Comparison of ENCODE assay signal across 8 cellular contexts in genomic region chr1:11934295-11935039, GRCh38. TPM values are rescaled to one million over a fixed set of nuclear protein-coding genes. Genes with fewer than 3 reads are reported as not detected.
A peak's percentile ranks its signal among the peaks of the same experiment; 100 is the strongest.
DNase-seq lines count a peak whose midpoint lies in the region; ATAC-seq, FAIRE-seq and TF ChIP-seq lines count a peak whose summit lies in the region.

PLOD1 (plus strand) TSS chr1:11934717; CDS start chr1:11934780, 63 bp downstream.

- H3K4me1 ChIP-seq in breast epithelium (peaks cover 4% of the 10 kb centered on the region in 2 donors), small intestine (ENCODE audit: control insufficient read depth in 2 of 2, insufficient read depth in 1 of 2, low read depth in 1 of 2, low read length in 1 of 2) (peaks cover 2 to 13% of the 10 kb centered on the region in 2 donors)

- H3K27me3 ChIP-seq in WERI-Rb-1 (ENCODE audit: insufficient read depth, low read depth, severe bottlenecking) (no peaks in the 10 kb centered on the region), breast epithelium (no peaks in the 10 kb centered on the region), small intestine (ENCODE audit: control insufficient read depth in 2 of 2, insufficient read depth in 2 of 2, low read length in 2 of 2) (no peaks in the 10 kb centered on the region)

- H3K36me3 ChIP-seq in WERI-Rb-1 (peaks cover 7% of the 10 kb centered on the region; the same call in 1 of the 2 replicates), breast epithelium (no peaks in the 10 kb centered on the region), small intestine (ENCODE audit: control insufficient read depth in 2 of 2, insufficient read depth in 2 of 2, low read length in 2 of 2) (no peaks in the 10 kb centered on the region)

- no peak for TF ChIP-seq POLR2A in breast epithelium (IDR thresholded peaks at IDR 0.05)

- TF ChIP-seq CTCF in 22Rv1 (IDR thresholded peaks at IDR 0.05), result no peak
- TF ChIP-seq CTCF in WERI-Rb-1 (IDR thresholded peaks at IDR 0.05; ENCODE audit: low read depth, low read length), result no peak
- TF ChIP-seq CTCF in breast epithelium (IDR thresholded peaks at IDR 0.05), result no peak

- intact Hi-C loops in breast epithelium (cut with DNase I; ENCODE audit: low total_unique reads), result no loop called here

- ATAC-seq in GM18517 (IDR thresholded peaks at IDR 0.05; ENCODE audit: unreplicated experiment) (peak; percentile 79), HG03039 (IDR thresholded peaks at IDR 0.05; ENCODE audit: unreplicated experiment) (peak; percentile 67)

- peak within 1 kb of the TSS; percentile 57 for H3K4me3 ChIP-seq in WERI-Rb-1 (ENCODE audit: low read depth, low read length)
- peak within 1 kb of the TSS; percentile 55 to 74 (median 74) for H3K4me3 ChIP-seq in breast epithelium
- peak within 1 kb of the TSS; percentile 60 to 69 for H3K4me3 ChIP-seq in small intestine (ENCODE audit: low read depth in 1 of 2, low read length in 2 of 2)

- WGBS in small intestine, 3 donors, result 0 to 1% (median 1%) methylated on average over 42 to 54 of the region's 54 CpGs

- peak; percentile 73 for DNase-seq in NCI-H2196 (lab: John Stamatoyannopoulos, UW; ENCODE audit: unreplicated experiment)
- DNase-seq in WERI-Rb-1, result peak; percentile 93
- DNase-seq in breast epithelium (ENCODE audit: low spot score in 2 of 2), result peak; percentile 76 to 78
- peak; percentile 86 for DNase-seq in iPS-NIHi7 (ENCODE audit: extremely low spot score)
- peak; percentile 83 for DNase-seq in small intestine

- H3K27ac ChIP-seq in 22Rv1 (peak within 1 kb of the TSS; percentile 64), WERI-Rb-1 (peak within 1 kb of the TSS; percentile 82), breast epithelium (peak within 1 kb of the TSS; percentile 83), small intestine (ENCODE audit: low read depth in 1 of 2, low read length in 1 of 2) (peak within 1 kb of the TSS; percentile 42 to 56)

- H3K9me3 ChIP-seq in WERI-Rb-1 (ENCODE audit: severe bottlenecking), result no peaks in the 10 kb centered on the region
- H3K9me3 ChIP-seq in breast epithelium, result no peaks in the 10 kb centered on the region
- H3K9me3 ChIP-seq in small intestine (ENCODE audit: control insufficient read depth, low read depth), result no peaks in the 10 kb centered on the region

- no peak for FAIRE-seq in small intestine (lab: Jason Lieb, UNC)

RNA-seq across cellular contexts. Expression of gene PLOD1, which starts in this region (rescaled TPM):
- total RNA-seq in breast epithelium, result 10 to 100 TPM; 45.9 to 86.1 (median 57.5) TPM
- polyA plus RNA-seq in small intestine, result 10 to 100 TPM; 26.7 to 43.2 (median 43.1) TPM

Comparison
In these comparisons a context has a peak if more than half of its experiments do, and no peak if none do; other contexts are left out.
1. Peak in every context shown above with its lines: DNase-seq, ATAC-seq, H3K4me3 ChIP-seq and H3K27ac ChIP-seq.